31 cellular contexts compared by ENCODE assay signal in genomic region chrX:30538271-30538670, GRCh38. TPM values are rescaled to one million over a fixed set of nuclear protein-coding genes. Genes with fewer than 3 reads are reported as not detected.
DNase-seq lines count a peak whose midpoint lies in the region; ATAC-seq, FAIRE-seq and TF ChIP-seq lines count a peak whose summit lies in the region.
"Had no signal": no experiment of that assay in that cellular context is flagged by ENCODE, and none has a peak within 500 bp of the region (broad histone marks: within the 10 kb centered on the region; RNA-seq: fewer than 3 reads in every experiment).

No MANE protein-coding gene starts in this region.

- no peaks in the 10 kb centered on the region for H3K36me3 Mint-ChIP-seq in astrocyte (ENCODE audit: low read depth, unreplicated experiment)
- no peaks in the 10 kb centered on the region for H3K36me3 Mint-ChIP-seq in nephron progenitor cell (ENCODE audit: low read depth)
- H3K36me3 Mint-ChIP-seq: activated naive CD4-positive, alpha-beta T cell treated with anti-CD3 and anti-CD28 coated beads, Interleukin-2, amount 50 U/mL, for 72 hours; mesothelial cell of epicardium; naive thymus-derived CD4-positive, alpha-beta T cell had no signal

- H3K4me3 Mint-ChIP-seq in astrocyte (ENCODE audit: unreplicated experiment): no peak overlapping the region
- H3K4me3 Mint-ChIP-seq in nephron progenitor cell: no peak overlapping the region
- H3K4me3 Mint-ChIP-seq: activated B cell treated with CpG ODN at 0.5 μM for 24 hours; HFFc6; mesothelial cell of epicardium; naive thymus-derived CD4-positive, alpha-beta T cell had no signal

- no peak overlapping the region for H3K27ac ChIP-seq in astrocyte (ENCODE audit: low read depth, low read length)
- H3K27ac ChIP-seq: esophagus squamous epithelium, KMS-11, upper lobe of left lung had no signal

- H3K4me3 ChIP-seq in astrocyte (ENCODE audit: insufficient read depth, low read depth, low read length): no peak overlapping the region
- H3K4me3 ChIP-seq: esophagus squamous epithelium, smooth muscle cell, upper lobe of left lung had no signal

- peak; percentile 84 for FAIRE-seq in GM18507 (lab: Jason Lieb, UNC)
- peak; percentile 88 for FAIRE-seq in astrocyte (lab: Jason Lieb, UNC)
- FAIRE-seq: frontal cortex, islet of Langerhans had no signal

- H3K27ac Mint-ChIP-seq in astrocyte (ENCODE audit: unreplicated experiment) (no peak overlapping the region), nephron progenitor cell (no peak overlapping the region)
- H3K27ac Mint-ChIP-seq: activated B cell treated with CpG ODN at 0.5 μM for 24 hours; activated naive CD4-positive, alpha-beta T cell treated with anti-CD3 and anti-CD28 coated beads, Interleukin-2, amount 50 U/mL, for 72 hours; HFFc6; mesothelial cell of epicardium; naive thymus-derived CD4-positive, alpha-beta T cell had no signal

- H2AFZ ChIP-seq in astrocyte (ENCODE audit: low read depth, low read length): no peak overlapping the region

- no peaks in the 10 kb centered on the region for H3K79me2 ChIP-seq in astrocyte (ENCODE audit: insufficient read depth, low read length)

- H3K4me1 ChIP-seq in astrocyte (ENCODE audit: insufficient read depth, low read length): no peaks in the 10 kb centered on the region
- H3K4me1 ChIP-seq: esophagus squamous epithelium, upper lobe of left lung had no signal

- no peaks in the 10 kb centered on the region for H3K27me3 ChIP-seq in astrocyte (ENCODE audit: insufficient read depth, low read length)
- H3K27me3 ChIP-seq: esophagus squamous epithelium, upper lobe of left lung had no signal

- H3K36me3 ChIP-seq in astrocyte (ENCODE audit: insufficient read depth, low read length): no peaks in the 10 kb centered on the region
- H3K36me3 ChIP-seq: esophagus squamous epithelium, upper lobe of left lung had no signal

- no peaks in the 10 kb centered on the region for H4K20me1 ChIP-seq in astrocyte (ENCODE audit: insufficient read depth, low read length)

- DNase-seq in GM18507 (ENCODE audit: extremely low spot score, insufficient read length, low read depth) (no peak), astrocyte (ENCODE audit: low read depth) (no peak), SW 1271 (lab: John Stamatoyannopoulos, UW) (no peak), nephron progenitor cell (no peak)
- DNase-seq: activated B cell treated with CpG ODN at 0.5 μM for 24 hours; anterior cingulate cortex; cortex of kidney; DMS79; esophagus squamous epithelium; GF-D8; HFFc6; hypothalamus; left ventricle myocardium superior; naive thymus-derived CD4-positive, alpha-beta T cell; NCI-H146; NCI-H510A; SIG-M5; stimulated activated CD4-positive, alpha-beta T cell treated with anti-CD3 and anti-CD28 coated beads, Interleukin-2, amount 100 ng/mL, for 24 hours had no signal

- H3K9ac ChIP-seq in astrocyte (ENCODE audit: low read length): no peak overlapping the region
- H3K9ac ChIP-seq: KMS-11 had no signal

- no peaks in the 10 kb centered on the region for H3K9me3 ChIP-seq in astrocyte (ENCODE audit: insufficient read depth, low read depth, low read length)
- H3K9me3 ChIP-seq: esophagus squamous epithelium, upper lobe of left lung had no signal

- no peaks in the 10 kb centered on the region for H3K9me3 Mint-ChIP-seq in astrocyte (ENCODE audit: unreplicated experiment)
- H3K9me3 Mint-ChIP-seq in nephron progenitor cell: peaks cover 4% of the 10 kb centered on the region
- H3K9me3 Mint-ChIP-seq: activated naive CD4-positive, alpha-beta T cell treated with anti-CD3 and anti-CD28 coated beads, Interleukin-2, amount 50 U/mL, for 72 hours; HFFc6 had no signal

- H3K27me3 Mint-ChIP-seq in astrocyte (ENCODE audit: low read depth, unreplicated experiment): no peaks in the 10 kb centered on the region
- peaks cover 4% of the 10 kb centered on the region for H3K27me3 Mint-ChIP-seq in nephron progenitor cell (ENCODE audit: low read depth, poor library complexity)
- H3K27me3 Mint-ChIP-seq: activated B cell treated with CpG ODN at 0.5 μM for 24 hours had no signal

- H3K4me1 Mint-ChIP-seq in astrocyte (ENCODE audit: low read depth, unreplicated experiment) (no peaks in the 10 kb centered on the region), nephron progenitor cell (no peaks in the 10 kb centered on the region)
- H3K4me1 Mint-ChIP-seq: naive thymus-derived CD4-positive, alpha-beta T cell had no signal

- H3K4me2 ChIP-seq in astrocyte (ENCODE audit: low read length): no peak overlapping the region
- H3K4me2 ChIP-seq: KMS-11, smooth muscle cell had no signal

- ATAC-seq in GM19351 (IDR thresholded peaks at IDR 0.05; ENCODE audit: unreplicated experiment) (peak; percentile 82), HG02884 (IDR thresholded peaks at IDR 0.05; ENCODE audit: unreplicated experiment) (peak; percentile 72), HG02973 (IDR thresholded peaks at IDR 0.05; ENCODE audit: unreplicated experiment) (no peak), HG03432 (IDR thresholded peaks at IDR 0.05; ENCODE audit: unreplicated experiment) (no peak)
- ATAC-seq: activated naive CD4-positive, alpha-beta T cell treated with anti-CD3 and anti-CD28 coated beads, Interleukin-2, amount 50 U/mL, for 72 hours; left ventricle myocardium superior; naive thymus-derived CD4-positive, alpha-beta T cell; Panc1 had no signal

- TF ChIP-seq CTCF in astrocyte (IDR thresholded peaks at IDR 0.05; ENCODE audit: insufficient read depth, low read depth, low read length): no peak
- no peak for TF ChIP-seq CTCF in nephron progenitor cell (IDR thresholded peaks at IDR 0.05)

RNA-seq across cellular contexts. Expression of gene TASL, which starts 39.3 kb away (rescaled TPM):
- not detected in 2 replicates for total RNA-seq in astrocyte
- total RNA-seq: HFFc6, mesothelial cell of epicardium, renal cortical epithelial cell, smooth muscle cell had no signal

Comparison
In these comparisons a context has a peak if more than half of its experiments do, and no peak if none do; other contexts are left out.
1. ATAC-seq: peak in GM19351 (single experiment) and HG02884 (single experiment); none in HG02973 (single experiment) and HG03432 (single experiment).